10 cellular contexts compared by ENCODE assay signal in the genomic region with DNA sequence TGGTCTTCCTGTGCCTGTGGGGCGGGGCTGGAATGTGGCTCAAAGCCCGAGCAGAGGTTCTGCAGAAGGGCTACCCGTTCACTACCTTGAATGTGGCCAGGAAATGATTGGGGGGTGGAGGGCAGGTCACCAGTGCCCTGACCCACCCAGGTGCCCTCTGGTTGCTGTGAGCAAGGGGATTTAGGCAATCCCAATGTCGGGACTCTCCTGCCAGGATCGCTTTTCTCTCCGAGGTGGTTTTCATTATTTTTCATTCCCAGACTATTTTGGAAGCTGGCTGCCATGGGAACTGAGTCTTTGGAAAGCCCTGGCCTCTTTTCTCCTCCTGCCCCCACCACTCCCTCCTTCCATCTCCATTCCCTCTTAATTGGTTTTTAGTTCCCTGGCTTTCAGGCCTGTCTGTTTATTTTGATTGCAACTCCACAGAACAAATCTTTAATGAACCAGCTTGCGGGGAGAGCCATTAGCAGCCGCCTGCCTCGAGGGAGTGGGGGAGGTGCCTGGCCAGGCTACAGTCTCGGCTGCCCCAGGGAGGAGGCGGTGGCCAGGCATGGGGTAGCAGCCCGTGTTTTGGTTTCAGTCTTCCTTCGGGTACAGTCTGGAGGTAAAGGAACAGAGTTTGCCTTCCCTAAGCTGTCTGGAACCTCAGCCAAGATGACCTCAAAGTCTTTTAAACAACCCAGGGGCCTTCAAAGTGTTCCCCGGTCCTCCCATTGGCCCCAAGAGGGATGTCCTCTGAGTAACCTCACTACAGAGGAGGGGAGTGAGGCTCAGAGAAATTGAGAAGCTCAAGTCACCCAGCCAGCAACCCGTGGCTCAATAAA.
A peak's percentile ranks its signal among the peaks of the same experiment; 100 is the strongest.
DNase-seq lines count a peak whose midpoint lies in the region; ATAC-seq, FAIRE-seq and TF ChIP-seq lines count a peak whose summit lies in the region.
"Had no signal": no experiment of that assay in that cellular context is flagged by ENCODE, and none has a peak within 500 bp of the region (broad histone marks: within the 10 kb centered on the region; RNA-seq: fewer than 3 reads in every experiment).

No MANE protein-coding gene starts in this region.

- no peaks in the 10 kb centered on the region for H3K9me3 ChIP-seq in breast epithelium
- H3K9me3 ChIP-seq in HepG2 (ENCODE audit: low read length), result no peaks in the 10 kb centered on the region
- H3K9me3 ChIP-seq in tibial artery, result no peaks in the 10 kb centered on the region

- H3K4me3 Mint-ChIP-seq in activated T-helper 1 cell treated with anti-CD3 and anti-CD28 coated beads, Interleukin-12 subunit alpha, Interleukin-12 subunit beta, Interleukin-2, Interleukin-4 antibody, amounts not matched to agents 30 ng/mL and 10 ng/mL and 1 ng/mL, durations not matched to agents 14 hours and 24 hours and 36 hours, result no peak overlapping the region

- no TSS peak for BruUV-seq in HepG2 (replicated peaks; lab: Mats Ljungman, UMichigan)

- H3K36me3 ChIP-seq in ACC112 (ENCODE audit: insufficient read depth, low read length) (no peaks in the 10 kb centered on the region), breast epithelium (no peaks in the 10 kb centered on the region), HepG2 (replicated peaks in 1 of 2; ENCODE audit: control insufficient read depth in 1 of 2, insufficient read depth in 2 of 2, low read length in 2 of 2) (no peaks in the 10 kb centered on the region), tibial artery (no peaks in the 10 kb centered on the region)

- no peak for TF ChIP-seq CTCF in breast epithelium (IDR thresholded peaks at IDR 0.05)
- TF ChIP-seq CTCF in HepG2 (CRISPR knock-in tag; IDR thresholded peaks at IDR 0.05), result no peak
- peak in 1 of 2 experiments; percentile 25 for TF ChIP-seq CTCF in tibial artery (IDR thresholded peaks at IDR 0.05)

- H4K20me1 ChIP-seq in HepG2 (ENCODE audit: insufficient read depth, low read length), result no peaks in the 10 kb centered on the region

- TF ChIP-seq EP300 in HepG2 (IDR thresholded peaks at IDR 0.05; ENCODE audit: low read depth in 2 of 2, low read length in 2 of 2) (no peak), HepG2 (CRISPR knock-in tag; IDR thresholded peaks at IDR 0.05; ENCODE audit: borderline replicate concordance) (no peak)

- POLR2A ChIA-PET in HepG2 (lab: Yijun Ruan, JAX), result interaction anchor here (1.0 to 2.6 kb wide), 4 partner anchors 21 to 96 kb away, joined by 3 to 15 read pairs (median 4); no protein-coding TSS in a partner anchor

- H3K27ac Mint-ChIP-seq in activated T-helper 1 cell treated with anti-CD3 and anti-CD28 coated beads, Interleukin-12 subunit alpha, Interleukin-12 subunit beta, Interleukin-2, Interleukin-4 antibody, amounts not matched to agents 30 ng/mL and 10 ng/mL and 1 ng/mL, durations not matched to agents 14 hours and 24 hours and 36 hours, result no peak overlapping the region

- H3K4me3 ChIP-seq in ACC112 (ENCODE audit: low read depth, low read length) (peak overlapping the region; percentile 40), breast epithelium (peak overlapping the region in 1 of 3 donors; percentile 53), HepG2 (replicated peaks in 1 of 3; ENCODE audit: insufficient read depth in 1 of 3, low read depth in 2 of 3, low read length in 3 of 3) (peak overlapping the region; percentile 49 to 62 (median 51)), tibial artery (peak overlapping the region in 1 of 2 donors; percentile 28)

- H3K79me2 ChIP-seq in ACC112 (ENCODE audit: control insufficient read depth, insufficient read depth, low read length, unreplicated experiment) (no peaks in the 10 kb centered on the region), HepG2 (ENCODE audit: insufficient read depth, low read length) (no peaks in the 10 kb centered on the region)

- H3K4me1 ChIP-seq in ACC112 (ENCODE audit: control insufficient read depth, insufficient read depth, low read length, unreplicated experiment), result peaks cover 37% of the 10 kb centered on the region
- peaks cover 19 to 26% of the 10 kb centered on the region in 2 donors for H3K4me1 ChIP-seq in breast epithelium
- peaks cover 41% of the 10 kb centered on the region for H3K4me1 ChIP-seq in HepG2 (ENCODE audit: insufficient read depth, low read length)
- H3K4me1 ChIP-seq in tibial artery, result peaks cover 4 to 80% (median 71%) of the 10 kb centered on the region in 4 donors

- H3K27me3 Mint-ChIP-seq in activated T-helper 1 cell treated with anti-CD3 and anti-CD28 coated beads, Interleukin-12 subunit alpha, Interleukin-12 subunit beta, Interleukin-2, Interleukin-4 antibody, amounts not matched to agents 30 ng/mL and 10 ng/mL and 1 ng/mL, durations not matched to agents 14 hours and 24 hours and 36 hours (ENCODE audit: insufficient read depth), result peaks cover 6% of the 10 kb centered on the region

- DNase-seq in NCI-H1092 (lab: John Stamatoyannopoulos, UW) (peak; percentile 24), breast epithelium (ENCODE audit: low spot score in 2 of 2) (peak in 1 of 2 donors; percentile 89), HepG2 (ENCODE audit: low spot score) (no peak), tibial artery (peak; percentile 84 to 94), DMS53 (lab: John Stamatoyannopoulos, UW) (no peak)
- DNase-seq in activated T-helper 1 cell treated with anti-CD3 and anti-CD28 coated beads, Interleukin-12 subunit alpha, Interleukin-12 subunit beta, Interleukin-2, Interleukin-4 antibody, amounts not matched to agents 30 ng/mL and 10 ng/mL and 1 ng/mL, durations not matched to agents 14 hours and 24 hours and 36 hours (ENCODE audit: low spot score), result no peak
- DNase-seq: naive B cell had no signal

- in situ Hi-C loops in HepG2 (cut with HindIII; ENCODE audit: extremely low pct_ligation_motif_present, low pct_unique_long_range_greater_than_20kb), result no loop called here

- WGBS in HepG2 (ENCODE audit: low lambda C conversion rate), result 5% methylated on average over 14 of the region's 15 CpGs

- ATAC-seq in HepG2 (peak; percentile 74), HG03565 (IDR thresholded peaks at IDR 0.05; ENCODE audit: unreplicated experiment) (no peak)

- intact Hi-C loops in breast epithelium (cut with DNase I; ENCODE audit: low total_unique reads), result no loop called here
- intact Hi-C loops in HepG2 (cut with micrococcal nuclease; ENCODE audit: unreplicated experiment), result loop anchor here (1.0 to 5.0 kb wide), 3 partner anchors 16 to 79 kb away; no protein-coding TSS in a partner anchor
- intact Hi-C loops in tibial artery (cut with DNase I; ENCODE audit: low total_unique reads), result no loop called here
- intact Hi-C loops in activated T-helper 1 cell treated with anti-CD3 and anti-CD28 coated beads, Interleukin-12 subunit alpha, Interleukin-12 subunit beta, Interleukin-2, Interleukin-4 antibody, amounts not matched to agents 30 ng/mL and 10 ng/mL and 1 ng/mL, durations not matched to agents 14 hours and 24 hours and 36 hours (cut with micrococcal nuclease), result no loop called here

- H2AFZ ChIP-seq in ACC112 (ENCODE audit: low read length, unreplicated experiment) (peak overlapping the region; percentile 42), HepG2 (ENCODE audit: low read length) (peak overlapping the region; percentile 57)

- H3K27ac ChIP-seq in ACC112 (ENCODE audit: low read depth, low read length) (peak overlapping the region; percentile 59), breast epithelium (peak overlapping the region; percentile 90 to 95), HepG2 (ENCODE audit: extremely low read length, insufficient read depth, low read length) (no peak overlapping the region), tibial artery (peak overlapping the region; percentile 84 to 87)
- H3K27ac ChIP-seq: C4-2B had no signal

- no peak for TF ChIP-seq POLR2A in breast epithelium (IDR thresholded peaks at IDR 0.05)
- TF ChIP-seq POLR2A in HepG2 (IDR thresholded peaks at IDR 0.05; ENCODE audit: insufficient read depth in 1 of 2, low read depth in 2 of 2, low read length in 2 of 2), result no peak

- no peaks in the 10 kb centered on the region for H3K36me3 Mint-ChIP-seq in activated T-helper 1 cell treated with anti-CD3 and anti-CD28 coated beads, Interleukin-12 subunit alpha, Interleukin-12 subunit beta, Interleukin-2, Interleukin-4 antibody, amounts not matched to agents 30 ng/mL and 10 ng/mL and 1 ng/mL, durations not matched to agents 14 hours and 24 hours and 36 hours (ENCODE audit: low read depth)

- peak overlapping the region; percentile 23; the same call in 1 of the 2 replicates for H3K9ac ChIP-seq in HepG2 (ENCODE audit: insufficient read depth, low read depth, low read length)

- H3K4me2 ChIP-seq in HepG2 (ENCODE audit: low read depth, low read length), result peak overlapping the region; percentile 93

- no peaks in the 10 kb centered on the region for H3K4me1 Mint-ChIP-seq in activated T-helper 1 cell treated with anti-CD3 and anti-CD28 coated beads, Interleukin-12 subunit alpha, Interleukin-12 subunit beta, Interleukin-2, Interleukin-4 antibody, amounts not matched to agents 30 ng/mL and 10 ng/mL and 1 ng/mL, durations not matched to agents 14 hours and 24 hours and 36 hours (ENCODE audit: low read depth)

- FAIRE-seq in HepG2 (lab: Jason Lieb, UNC), result no peak

- H3K9me3 Mint-ChIP-seq in activated T-helper 1 cell treated with anti-CD3 and anti-CD28 coated beads, Interleukin-12 subunit alpha, Interleukin-12 subunit beta, Interleukin-2, Interleukin-4 antibody, amounts not matched to agents 30 ng/mL and 10 ng/mL and 1 ng/mL, durations not matched to agents 14 hours and 24 hours and 36 hours, result no peaks in the 10 kb centered on the region
- H3K9me3 Mint-ChIP-seq: naive B cell had no signal

- no peaks in the 10 kb centered on the region for H3K27me3 ChIP-seq in ACC112 (ENCODE audit: insufficient read depth, low read length)
- no peaks in the 10 kb centered on the region for H3K27me3 ChIP-seq in breast epithelium
- H3K27me3 ChIP-seq in HepG2 (ENCODE audit: control insufficient read depth in 1 of 2, insufficient read depth in 2 of 2, low read length in 2 of 2), result peaks cover 9 to 69% of the 10 kb centered on the region in 2 experiments; a peak in 4 of 5 replicates
- no peaks in the 10 kb centered on the region for H3K27me3 ChIP-seq in tibial artery

- TF ChIP-seq RAD21 in HepG2 (CRISPR knock-in tag; IDR thresholded peaks at IDR 0.05), result no peak

- CTCF ChIA-PET in HepG2 (lab: Yijun Ruan, JAX; ENCODE audit: low intra/inter-chr PET ratio, low total read pairs), result no interaction called here

TF ChIP-seq in HepG2, 621 proteins besides CTCF, POLR2A, EP300 and RAD21 (continues in another document):
- TF ChIP-seq ZNF263 (CRISPR knock-in tag; IDR thresholded peaks at IDR 0.05) (peak; percentile 39; the same call in 1 of the 2 replicates), ZNF670 (CRISPR knock-in tag; IDR thresholded peaks at IDR 0.05; ENCODE audit: borderline replicate concordance) (no peak), ZFP36L2 (CRISPR knock-in tag; IDR thresholded peaks at IDR 0.05) (no peak)
- TF ChIP-seq, protein P1, sequence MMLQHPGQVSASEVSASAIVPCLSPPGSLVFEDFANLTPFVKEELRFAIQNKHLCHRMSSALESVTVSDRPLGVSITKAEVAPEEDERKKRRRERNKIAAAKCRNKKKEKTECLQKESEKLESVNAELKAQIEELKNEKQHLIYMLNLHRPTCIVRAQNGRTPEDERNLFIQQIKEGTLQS (CRISPR knock-in tag; IDR thresholded peaks at IDR 0.05), result no peak

Comparison
In these comparisons a context has a peak if more than half of its experiments do, and no peak if none do; other contexts are left out.
1. DNase-seq: peak in NCI-H1092 (single experiment) and tibial artery (2 of 2); none in HepG2 (single experiment), DMS53 (single experiment) and activated T-helper 1 cell treated with anti-CD3 and anti-CD28 coated beads, Interleukin-12 subunit alpha, Interleukin-12 subunit beta, Interleukin-2, Interleukin-4 antibody, amounts not matched to agents 30 ng/mL and 10 ng/mL and 1 ng/mL, durations not matched to agents 14 hours and 24 hours and 36 hours (single experiment).